ENCODE assay signal across 4 cellular contexts in the genomic region with DNA sequence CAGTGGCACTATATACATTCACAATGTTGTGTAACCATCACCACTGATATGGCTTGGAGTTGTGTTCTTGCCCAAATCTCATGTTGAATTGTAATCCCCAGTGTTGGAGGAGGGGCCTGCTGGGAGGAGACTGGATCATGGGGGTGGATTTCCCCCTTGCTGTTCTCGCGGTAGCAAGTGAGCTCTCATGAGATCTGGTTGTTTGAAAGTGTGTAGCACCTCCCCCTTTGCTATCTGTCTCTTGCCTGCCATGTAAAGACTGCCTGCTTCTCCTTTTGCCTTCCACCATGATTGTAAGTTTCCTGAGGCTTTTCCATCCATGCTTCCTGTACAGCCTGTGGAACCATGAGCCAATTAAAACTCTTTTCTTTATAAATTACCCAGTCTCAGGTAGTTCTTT. TPM values are rescaled to one million over a fixed set of nuclear protein-coding genes. Genes with fewer than 3 reads are reported as not detected.
"Had no signal": no experiment of that assay in that cellular context is flagged by ENCODE, and none has a peak within 500 bp of the region (broad histone marks: within the 10 kb centered on the region; RNA-seq: fewer than 3 reads in every experiment).

No MANE protein-coding gene starts in this region.

RNA-seq across cellular contexts. Expression of a gene that starts 17.1 kb away (rescaled TPM):
- total RNA-seq: activated CD4-positive, alpha-beta T cell treated with anti-CD3 and anti-CD28 coated beads for 36 hours; activated CD8-positive, alpha-beta memory T cell treated with anti-CD3 and anti-CD28 coated beads for 36 hours; activated CD8-positive, alpha-beta T cell treated with anti-CD3 and anti-CD28 coated beads for 36 hours; activated CD8-positive, alpha-beta T cell treated with anti-CD3 and anti-CD28 coated beads, Interleukin-2, amount 10 ng/mL, durations not matched to agents 7 days and 5 days had no signal
